In genomic region chr4:187268940-187269339, GRCh38 we compare ENCODE assay signal across 19 cellular contexts.
DNase-seq lines count a peak whose midpoint lies in the region; ATAC-seq, FAIRE-seq and TF ChIP-seq lines count a peak whose summit lies in the region.
"Had no signal": no experiment of that assay in that cellular context is flagged by ENCODE, and none has a peak within 500 bp of the region (broad histone marks: within the 10 kb centered on the region; RNA-seq: fewer than 3 reads in every experiment).

No MANE protein-coding gene starts in this region.

- H3K36me3 Mint-ChIP-seq in T-helper 17 cell (ENCODE audit: low read depth), result no peaks in the 10 kb centered on the region
- H3K36me3 Mint-ChIP-seq: CD4-positive, CD25-positive, alpha-beta regulatory T cell; stimulated activated naive B cell treated with anti-CD40 and anti-IgM and Interleukin-4, amounts not matched to agents 10 μg/mL and 1 μg/mL and 100 μg/mL, for 72 hours had no signal

- H3K9me3 ChIP-seq in IMR-90 (ENCODE audit: control insufficient read depth, insufficient read depth, low read length), result no peaks in the 10 kb centered on the region
- no peaks in the 10 kb centered on the region for H3K9me3 ChIP-seq in T-helper 17 cell (ENCODE audit: control insufficient read depth, low read length, poor library complexity, severe bottlenecking)
- H3K9me3 ChIP-seq: mucosa of descending colon, neutrophil, SJCRH30, thyroid gland had no signal

- H3K56ac ChIP-seq in IMR-90 (ENCODE audit: extremely low read depth, insufficient read depth, low read length), result peak overlapping the region; percentile 44; the same call in 1 of the 2 replicates

- peak overlapping the region; percentile 60; the same call in 1 of the 2 replicates for H3K27ac ChIP-seq in IMR-90 (ENCODE audit: insufficient read depth, low read length)
- H3K27ac ChIP-seq: neutrophil, SJCRH30, thyroid gland had no signal

- H3K4me3 Mint-ChIP-seq in T-helper 17 cell, result no peak overlapping the region
- H3K4me3 Mint-ChIP-seq: CD4-positive, CD25-positive, alpha-beta regulatory T cell; central memory CD8-positive, alpha-beta T cell; stimulated activated naive B cell treated with anti-CD40 and anti-IgM and Interleukin-4, amounts not matched to agents 10 μg/mL and 1 μg/mL and 100 μg/mL, for 72 hours had no signal

- H3K4me1 Mint-ChIP-seq in T-helper 17 cell, result no peaks in the 10 kb centered on the region
- H3K4me1 Mint-ChIP-seq: CD4-positive, CD25-positive, alpha-beta regulatory T cell; central memory CD8-positive, alpha-beta T cell; stimulated activated naive B cell treated with anti-CD40 and anti-IgM and Interleukin-4, amounts not matched to agents 10 μg/mL and 1 μg/mL and 100 μg/mL, for 72 hours had no signal

- peak overlapping the region; percentile 73 for H4K91ac ChIP-seq in IMR-90 (ENCODE audit: insufficient read depth, low read depth, low read length)

- no peak overlapping the region for H2AK5ac ChIP-seq in IMR-90 (ENCODE audit: low read depth, low read length)

- no peak overlapping the region for H3K27ac Mint-ChIP-seq in T-helper 17 cell
- H3K27ac Mint-ChIP-seq: CD4-positive, CD25-positive, alpha-beta regulatory T cell; stimulated activated naive B cell treated with anti-CD40 and anti-IgM and Interleukin-4, amounts not matched to agents 10 μg/mL and 1 μg/mL and 100 μg/mL, for 72 hours had no signal

- 0 out of 2 replicates have a peak, but pooled peaks have one; percentile 2 for TF ChIP-seq RAD21 in IMR-90 (IDR thresholded peaks at IDR 0.05; ENCODE audit: low read length)

- H2AK9ac ChIP-seq in IMR-90 (replicated peaks; ENCODE audit: low read depth, low read length, poor library complexity), result no peak overlapping the region

- intact Hi-C loops in IMR-90 (cut with micrococcal nuclease), result no loop called here

- peak overlapping the region; percentile 82 for H3K14ac ChIP-seq in IMR-90 (replicated peaks; ENCODE audit: low read depth, low read length)

- peak overlapping the region; percentile 31; the same call in 1 of the 2 replicates for H3K23ac ChIP-seq in IMR-90 (ENCODE audit: low read depth, low read length)

- POLR2A ChIA-PET in IMR-90 (lab: Charles Lee; ENCODE audit: unreplicated experiment), result interaction anchor here (0.5 kb wide), 1 partner anchor 928 kb away, joined by 18 read pairs; no protein-coding TSS in a partner anchor

- dilution Hi-C loops in IMR-90 (cut with HindIII; ENCODE audit: low sequenced_read_pairs, unreplicated experiment), result no loop called here

- H3K4me3 ChIP-seq in IMR-90 (ENCODE audit: insufficient read depth, low read depth, low read length) (no peak overlapping the region), bronchial epithelial cell (ENCODE audit: low read depth, low read length) (no peak overlapping the region)
- H3K4me3 ChIP-seq: mucosa of descending colon, SJCRH30, thyroid gland had no signal

- peak overlapping the region; percentile 77 for H2BK20ac ChIP-seq in IMR-90 (ENCODE audit: low read depth, low read length)

- peak overlapping the region in 1 of 2 experiments; percentile 80; a peak in 2 of 4 replicates for H4K8ac ChIP-seq in IMR-90 (ENCODE audit: low read depth in 2 of 2, low read length in 2 of 2)

- H4K5ac ChIP-seq in IMR-90 (ENCODE audit: low read depth, low read length), result peak overlapping the region; percentile 72; the same call in 1 of the 2 replicates

- peaks cover 4% of the 10 kb centered on the region for H3K4me1 ChIP-seq in IMR-90 (ENCODE audit: control insufficient read depth, insufficient read depth, low read length)
- H3K4me1 ChIP-seq: SJCRH30, thyroid gland had no signal

- H3K4ac ChIP-seq in IMR-90 (ENCODE audit: low read depth, low read length), result peak overlapping the region; percentile 87

- H4K20me1 ChIP-seq in IMR-90 (ENCODE audit: insufficient read depth, low read length), result no peaks in the 10 kb centered on the region

- H3K36me3 ChIP-seq in IMR-90 (ENCODE audit: control insufficient read depth, insufficient read depth, low read length), result no peaks in the 10 kb centered on the region
- no peaks in the 10 kb centered on the region for H3K36me3 ChIP-seq in bronchial epithelial cell (ENCODE audit: control insufficient read depth, insufficient read depth, low read length)
- H3K36me3 ChIP-seq: neutrophil, SJCRH30, thyroid gland had no signal

- H3K9me1 ChIP-seq in IMR-90 (ENCODE audit: insufficient read depth, low read length), result 0 out of 2 replicates have a peak, but pooled peaks cover 3% of the 10 kb centered on the region

- H2AFZ ChIP-seq in IMR-90 (replicated peaks; ENCODE audit: low read length, poor library complexity), result peak overlapping the region; percentile 67

- peak overlapping the region; percentile 93 for H2BK120ac ChIP-seq in IMR-90 (ENCODE audit: low read depth, low read length)

- FAIRE-seq in bronchial epithelial cell (lab: Jason Lieb, UNC), result no peak
- FAIRE-seq: GM18507 had no signal

- H2BK5ac ChIP-seq in IMR-90 (ENCODE audit: low read depth, low read length, poor library complexity, severe bottlenecking), result peak overlapping the region; percentile 14

- BruUV-seq in IMR-90 (replicated peaks; lab: Mats Ljungman, UMichigan), result no TSS peak

- H2BK15ac ChIP-seq in IMR-90 (ENCODE audit: low read depth, low read length), result peak overlapping the region; percentile 43; the same call in 1 of the 3 replicates

- H3K27me3 ChIP-seq in IMR-90 (ENCODE audit: control insufficient read depth, insufficient read depth, low read length) (no peaks in the 10 kb centered on the region), bronchial epithelial cell (ENCODE audit: control insufficient read depth, insufficient read depth, low read length) (no peaks in the 10 kb centered on the region)
- H3K27me3 ChIP-seq: neutrophil, SJCRH30, thyroid gland had no signal

- TF ChIP-seq CTCF in IMR-90 (conservative IDR thresholded peaks at IDR 0.05; ENCODE audit: low read depth, low read length) (no peak), bronchial epithelial cell (IDR thresholded peaks at IDR 0.05; ENCODE audit: insufficient read depth, low read length, severe bottlenecking) (no peak)

- no peak for TF ChIP-seq POLR2A in IMR-90 (IDR thresholded peaks at IDR 0.05; ENCODE audit: low read depth, low read length)

- no peaks in the 10 kb centered on the region for H3K79me1 ChIP-seq in IMR-90 (ENCODE audit: low read depth in 1 of 2, low read length in 2 of 2)

- ATAC-seq in IMR-90 (ENCODE audit: low read depth) (peak; percentile 96), T-helper 17 cell (no peak), HG02970 (IDR thresholded peaks at IDR 0.05; ENCODE audit: low FRiP score, unreplicated experiment) (no peak), GM21381 (IDR thresholded peaks at IDR 0.05; ENCODE audit: unreplicated experiment) (no peak)
- ATAC-seq: mucosa of descending colon; stimulated activated naive B cell treated with anti-CD40 and anti-IgM and Interleukin-4, amounts not matched to agents 10 μg/mL and 1 μg/mL and 100 μg/mL, for 72 hours had no signal

- in situ Hi-C loops in IMR-90 (cut with MboI; ENCODE audit: low sequenced_read_pairs), result no loop called here

- CTCF ChIA-PET in IMR-90 (lab: Yijun Ruan, JAX), result interaction anchor here (0.8 kb wide), 1 partner anchor 17 kb away, joined by 3 read pairs; no protein-coding TSS in a partner anchor

- peak overlapping the region; percentile 83; the same call in 1 of the 2 replicates for H3K18ac ChIP-seq in IMR-90 (ENCODE audit: low read depth, low read length)

- H3K27me3 Mint-ChIP-seq in T-helper 17 cell, result no peaks in the 10 kb centered on the region
- H3K27me3 Mint-ChIP-seq: CD4-positive, CD25-positive, alpha-beta regulatory T cell; central memory CD8-positive, alpha-beta T cell; stimulated activated naive B cell treated with anti-CD40 and anti-IgM and Interleukin-4, amounts not matched to agents 10 μg/mL and 1 μg/mL and 100 μg/mL, for 72 hours had no signal

- DNase-seq in AG08395 (ENCODE audit: low spot score), result peak; percentile 28
- DNase-seq in IMR-90, result peak; percentile 85
- peak; percentile 90 for DNase-seq in bronchial epithelial cell (ENCODE audit: low read depth)
- DNase-seq in iris pigment epithelial cell (ENCODE audit: low read depth), result peak; percentile 64
- DNase-seq in nucleus accumbens (lab: John Stamatoyannopoulos, UW), result no peak
- DNase-seq in T-helper 17 cell, result no peak
- DNase-seq: CD4-positive, CD25-positive, alpha-beta regulatory T cell; effector memory CD4-positive, alpha-beta T cell; mucosa of descending colon; NCI-H2081; SJCRH30; stimulated activated naive B cell treated with anti-CD40 and anti-IgM and Interleukin-4, amounts not matched to agents 10 μg/mL and 1 μg/mL and 100 μg/mL, for 72 hours; T-helper 9 cell; thyroid gland had no signal

- H3K4me2 ChIP-seq in IMR-90 (ENCODE audit: low read depth, low read length), result peak overlapping the region; percentile 55; the same call in 1 of the 2 replicates

- no CpG with 5 or more reads among the region's 2 CpGs for WGBS in IMR-90 (ENCODE audit: extremely low coverage in 2 of 2, insufficient read length in 1 of 2), 2 experiments

- no peak overlapping the region for H3K9ac ChIP-seq in IMR-90 (ENCODE audit: low read depth, low read length)

TF ChIP-seq in IMR-90, 13 proteins besides CTCF, POLR2A, EP300 and RAD21:
- TF ChIP-seq, protein P1, sequence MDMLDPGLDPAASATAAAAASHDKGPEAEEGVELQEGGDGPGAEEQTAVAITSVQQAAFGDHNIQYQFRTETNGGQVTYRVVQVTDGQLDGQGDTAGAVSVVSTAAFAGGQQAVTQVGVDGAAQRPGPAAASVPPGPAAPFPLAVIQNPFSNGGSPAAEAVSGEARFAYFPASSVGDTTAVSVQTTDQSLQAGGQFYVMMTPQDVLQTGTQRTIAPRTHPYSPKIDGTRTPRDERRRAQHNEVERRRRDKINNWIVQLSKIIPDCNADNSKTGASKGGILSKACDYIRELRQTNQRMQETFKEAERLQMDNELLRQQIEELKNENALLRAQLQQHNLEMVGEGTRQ (IDR thresholded peaks at IDR 0.05; ENCODE audit: low read depth, low read length), result no peak
- TF ChIP-seq MAFK (IDR thresholded peaks at IDR 0.05; ENCODE audit: low read depth, low read length), result peak; percentile 51; the same call in 1 of the 2 replicates
- no peak for TF ChIP-seq RCOR1 (IDR thresholded peaks at IDR 0.05; ENCODE audit: insufficient replicate concordance, low read length)
- peak; percentile 88 for TF ChIP-seq CEBPB (IDR thresholded peaks at IDR 0.05; ENCODE audit: low read depth, low read length)
- TF ChIP-seq FOS (IDR thresholded peaks at IDR 0.05; ENCODE audit: low read depth, low read length), result peak; percentile 63; the same call in 1 of the 2 replicates
TF ChIP-seq in IMR-90: peak in this region for 3.

Comparison
In these comparisons a context has a peak if more than half of its experiments do, and no peak if none do; other contexts are left out.
1. DNase-seq: peak in AG08395 (single experiment), IMR-90 (single experiment), bronchial epithelial cell (single experiment) and iris pigment epithelial cell (single experiment); none in nucleus accumbens (0 of 56) and T-helper 17 cell (0 of 3).